ENCODE assay signal across 15 cellular contexts in genomic region chr6:134474980-134475379, GRCh38.
DNase-seq lines count a peak whose midpoint lies in the region; ATAC-seq and TF ChIP-seq lines count a peak whose summit lies in the region.
"Had no signal": no experiment of that assay in that cellular context is flagged by ENCODE, and none has a peak within 500 bp of the region (broad histone marks: within the 10 kb centered on the region; RNA-seq: fewer than 3 reads in every experiment).

No MANE protein-coding gene starts in this region.

- H3K27me3 ChIP-seq in parathyroid adenoma (ENCODE audit: control insufficient read depth, insufficient read depth, low read length) = no peaks in the 10 kb centered on the region
- no peaks in the 10 kb centered on the region for H3K27me3 ChIP-seq in skeletal muscle tissue (ENCODE audit: control insufficient read depth in 3 of 3, insufficient read depth in 3 of 3, low read length in 3 of 3)
- H3K27me3 ChIP-seq: BLaER1 treated with 17β-estradiol and CSF1 and Interleukin-3, amounts not matched to agents 10 nM and 100 nM had no signal

- H3K9ac ChIP-seq in parathyroid adenoma (no peak overlapping the region), skeletal muscle tissue (ENCODE audit: low read depth in 1 of 3, low read length in 3 of 3) (no peak overlapping the region)
- H3K9ac ChIP-seq: BLaER1 treated with 17β-estradiol and CSF1 and Interleukin-3, amounts not matched to agents 10 nM and 100 nM had no signal

- no peaks in the 10 kb centered on the region for H3K36me3 Mint-ChIP-seq in activated T-cell treated with anti-CD3 and anti-CD28 coated beads, Interleukin-2, amount 50 U/mL, for 72 hours (ENCODE audit: insufficient read depth in 2 of 2)
- H3K36me3 Mint-ChIP-seq: CD8-positive, alpha-beta T cell had no signal

- H3K4me2 ChIP-seq in parathyroid adenoma (ENCODE audit: low read length) = peak overlapping the region; percentile 7
- H3K4me2 ChIP-seq: BLaER1 treated with 17β-estradiol and CSF1 and Interleukin-3, amounts not matched to agents 10 nM and 100 nM had no signal

- no peak overlapping the region for H3K4me3 Mint-ChIP-seq in activated T-cell treated with anti-CD3 and anti-CD28 coated beads, Interleukin-2, amount 50 U/mL, for 72 hours
- H3K4me3 Mint-ChIP-seq: B cell; CD8-positive, alpha-beta T cell; H9 had no signal

- H3K9me3 Mint-ChIP-seq in activated T-cell treated with anti-CD3 and anti-CD28 coated beads, Interleukin-2, amount 50 U/mL, for 72 hours = no peaks in the 10 kb centered on the region
- H3K9me3 Mint-ChIP-seq: CD8-positive, alpha-beta T cell; H9 had no signal

- H3K79me2 ChIP-seq in parathyroid adenoma = no peaks in the 10 kb centered on the region

- H3K27ac ChIP-seq in parathyroid adenoma = peak overlapping the region; percentile 84
- H3K27ac ChIP-seq in skeletal muscle tissue (ENCODE audit: low read depth, low read length) = peak overlapping the region; percentile 20
- H3K27ac ChIP-seq: BLaER1 treated with 17β-estradiol and CSF1 and Interleukin-3, amounts not matched to agents 10 nM and 100 nM had no signal

- peak overlapping the region; percentile 51 for H2AFZ ChIP-seq in parathyroid adenoma

- H3K4me3 ChIP-seq in parathyroid adenoma (ENCODE audit: low read depth, low read length) (peak overlapping the region; percentile 11), skeletal muscle tissue (ENCODE audit: low read length in 3 of 3) (no peak overlapping the region)
- H3K4me3 ChIP-seq: BLaER1 treated with 17β-estradiol and CSF1 and Interleukin-3, amounts not matched to agents 10 nM and 100 nM had no signal

- ATAC-seq in esophagus mucosa (peak; percentile 62), GM19328 (IDR thresholded peaks at IDR 0.05; ENCODE audit: unreplicated experiment) (no peak)
- no peak for ATAC-seq in activated T-cell treated with anti-CD3 and anti-CD28 coated beads, Interleukin-2, amount 50 U/mL, for 72 hours (replicated peaks in 1 of 2)
- ATAC-seq: CD8-positive, alpha-beta T cell had no signal

- H3K4me1 Mint-ChIP-seq in activated T-cell treated with anti-CD3 and anti-CD28 coated beads, Interleukin-2, amount 50 U/mL, for 72 hours (ENCODE audit: low read depth) = peaks cover 7% of the 10 kb centered on the region
- H3K4me1 Mint-ChIP-seq: B cell had no signal

- no peaks in the 10 kb centered on the region for H3K27me3 Mint-ChIP-seq in activated T-cell treated with anti-CD3 and anti-CD28 coated beads, Interleukin-2, amount 50 U/mL, for 72 hours (ENCODE audit: low read depth)
- H3K27me3 Mint-ChIP-seq: B cell had no signal

- no peaks in the 10 kb centered on the region for H3K9me3 ChIP-seq in parathyroid adenoma (ENCODE audit: control insufficient read depth, low read length)
- no peaks in the 10 kb centered on the region for H3K9me3 ChIP-seq in skeletal muscle tissue (ENCODE audit: control insufficient read depth in 3 of 3, low read length in 3 of 3)
- H3K9me3 ChIP-seq: BLaER1 treated with 17β-estradiol and CSF1 and Interleukin-3, amounts not matched to agents 10 nM and 100 nM had no signal

- H3K4me1 ChIP-seq in parathyroid adenoma (peaks cover 14% of the 10 kb centered on the region), skeletal muscle tissue (ENCODE audit: control insufficient read depth in 3 of 3, insufficient read depth in 3 of 3, low read length in 3 of 3) (peaks cover 5 to 13% (median 5%) of the 10 kb centered on the region in 3 donors)
- H3K4me1 ChIP-seq: BLaER1 treated with 17β-estradiol and CSF1 and Interleukin-3, amounts not matched to agents 10 nM and 100 nM had no signal

- no peaks in the 10 kb centered on the region for H3K36me3 ChIP-seq in parathyroid adenoma (ENCODE audit: control insufficient read depth, insufficient read depth, low read length)
- H3K36me3 ChIP-seq in skeletal muscle tissue (ENCODE audit: control insufficient read depth in 3 of 3, insufficient read depth in 3 of 3, low read length in 3 of 3) = no peaks in the 10 kb centered on the region
- H3K36me3 ChIP-seq: BLaER1 treated with 17β-estradiol and CSF1 and Interleukin-3, amounts not matched to agents 10 nM and 100 nM had no signal

- H3K27ac Mint-ChIP-seq in activated T-cell treated with anti-CD3 and anti-CD28 coated beads, Interleukin-2, amount 50 U/mL, for 72 hours = no peak overlapping the region
- H3K27ac Mint-ChIP-seq: B cell; CD8-positive, alpha-beta T cell; H9 had no signal

- DNase-seq in AG09319 (ENCODE audit: extremely low read depth, low read depth) = peak; percentile 42
- DNase-seq in activated T-cell treated with anti-CD3 and anti-CD28 coated beads, Interleukin-2, amount 50 U/mL, for 72 hours = no peak
- DNase-seq in activated CD8-positive, alpha-beta memory T cell treated with anti-CD3 and anti-CD28 coated beads, Interleukin-2, amount 50 U/mL, for 48 hours = no peak
- DNase-seq: 8988T; Calu3; CD8-positive, alpha-beta T cell; DMS79 treated with DMSO at 0.1 percent for 48 hours; GF-D8; H9 had no signal

- TF ChIP-seq CTCF in AG09319 (IDR thresholded peaks at IDR 0.05; ENCODE audit: low read depth, low read length) (no peak), parathyroid adenoma (IDR thresholded peaks at IDR 0.05) (no peak)
